26 cellular contexts compared by ENCODE assay signal in the genomic region with DNA sequence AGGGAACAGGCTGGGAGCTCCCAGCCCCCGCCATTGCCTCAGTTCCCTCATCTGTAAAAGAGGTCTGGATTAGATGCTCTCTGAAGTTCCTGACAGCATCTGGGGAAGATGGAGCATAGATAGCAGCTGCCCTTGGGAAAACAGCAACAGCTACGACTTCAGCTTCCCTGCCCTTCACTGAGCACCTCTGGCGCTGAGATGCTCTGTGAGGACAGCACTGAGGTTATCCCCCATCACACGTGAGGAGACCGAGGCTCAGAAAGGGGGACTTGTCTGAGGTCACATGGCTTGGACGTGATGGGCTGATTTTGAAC.
"Had no signal": no experiment of that assay in that cellular context is flagged by ENCODE, and none has a peak within 500 bp of the region (broad histone marks: within the 10 kb centered on the region; RNA-seq: fewer than 3 reads in every experiment).

No MANE protein-coding gene starts in this region.

- H3K36me3 ChIP-seq: ascending aorta, heart right ventricle, lower lobe of right lung, vagina had no signal

- H3K27me3 ChIP-seq: ascending aorta, heart right ventricle, vagina had no signal

- H3K4me3 ChIP-seq: ascending aorta, lower lobe of right lung, vagina had no signal

- H3K27me3 Mint-ChIP-seq: activated CD4-positive, alpha-beta memory T cell treated with anti-CD3 and anti-CD28 coated beads, Interleukin-2, amount 10 ng/mL, durations not matched to agents 7 days and 5 days; activated T-cell treated with anti-CD3 and anti-CD28 coated beads, Interleukin-2, amount 50 U/mL, for 24 hours; stimulated activated naive CD8-positive, alpha-beta T cell treated with anti-CD3 and anti-CD28 coated beads, Interleukin-15, Interleukin-2, amounts not matched to agents 100 ng/mL and 50 ng/mL, for 24 hours; T-helper 17 cell had no signal

- ATAC-seq: esophagus mucosa; natural killer cell; sciatic nerve; stimulated activated effector memory CD8-positive, alpha-beta T cell treated with anti-CD3 and anti-CD28 coated beads, Interleukin-12 subunit alpha, Interleukin-12 subunit beta, amount 100 ng/mL, for 72 hours; T-helper 17 cell had no signal

- H3K36me3 Mint-ChIP-seq: activated naive CD4-positive, alpha-beta T cell treated with anti-CD3 and anti-CD28 coated beads, Interleukin-2, amount 10 ng/mL, durations not matched to agents 7 days and 5 days; activated naive CD8-positive, alpha-beta T cell treated with anti-CD3 and anti-CD28 coated beads, Interleukin-2, amount 10 ng/mL, durations not matched to agents 7 days and 5 days; brain; natural killer cell; stimulated activated effector memory CD8-positive, alpha-beta T cell treated with anti-CD3 and anti-CD28 coated beads, Interleukin-12 subunit alpha, Interleukin-12 subunit beta, amount 100 ng/mL, for 72 hours; type B pancreatic cell had no signal

- FAIRE-seq: small intestine had no signal

- H3K9me3 ChIP-seq: ascending aorta, heart right ventricle, lower lobe of right lung, vagina had no signal

- H3K4me3 Mint-ChIP-seq: activated CD4-positive, alpha-beta memory T cell treated with anti-CD3 and anti-CD28 coated beads, Interleukin-2, amount 10 ng/mL, durations not matched to agents 7 days and 5 days; activated CD4-positive, alpha-beta T cell treated with anti-CD3 and anti-CD28 coated beads, Interleukin-2, amount 10 ng/mL, durations not matched to agents 7 days and 5 days; activated naive CD4-positive, alpha-beta T cell treated with anti-CD3 and anti-CD28 coated beads, Interleukin-2, amount 10 ng/mL, durations not matched to agents 7 days and 5 days; activated naive CD8-positive, alpha-beta T cell treated with anti-CD3 and anti-CD28 coated beads, Interleukin-2, amount 10 ng/mL, durations not matched to agents 7 days and 5 days; activated T-cell treated with anti-CD3 and anti-CD28 coated beads, Interleukin-2, amount 50 U/mL, for 24 hours; endodermal cell; natural killer cell; stimulated activated effector memory CD8-positive, alpha-beta T cell treated with anti-CD3 and anti-CD28 coated beads, Interleukin-12 subunit alpha, Interleukin-12 subunit beta, amount 100 ng/mL, for 72 hours; stimulated activated naive CD8-positive, alpha-beta T cell treated with anti-CD3 and anti-CD28 coated beads, Interleukin-15, Interleukin-2, amounts not matched to agents 100 ng/mL and 50 ng/mL, for 24 hours; T-helper 17 cell; type B pancreatic cell had no signal

- H3K27ac Mint-ChIP-seq: activated CD4-positive, alpha-beta memory T cell treated with anti-CD3 and anti-CD28 coated beads, Interleukin-2, amount 10 ng/mL, durations not matched to agents 7 days and 5 days; activated naive CD4-positive, alpha-beta T cell treated with anti-CD3 and anti-CD28 coated beads, Interleukin-2, amount 10 ng/mL, durations not matched to agents 7 days and 5 days; activated naive CD8-positive, alpha-beta T cell treated with anti-CD3 and anti-CD28 coated beads, Interleukin-2, amount 10 ng/mL, durations not matched to agents 7 days and 5 days; activated T-cell treated with anti-CD3 and anti-CD28 coated beads, Interleukin-2, amount 50 U/mL, for 24 hours; endodermal cell; natural killer cell; stimulated activated effector memory CD8-positive, alpha-beta T cell treated with anti-CD3 and anti-CD28 coated beads, Interleukin-12 subunit alpha, Interleukin-12 subunit beta, amount 100 ng/mL, for 72 hours; stimulated activated naive CD8-positive, alpha-beta T cell treated with anti-CD3 and anti-CD28 coated beads, Interleukin-15, Interleukin-2, amounts not matched to agents 100 ng/mL and 50 ng/mL, for 24 hours; type B pancreatic cell had no signal

- H3K27ac ChIP-seq: ascending aorta, vagina had no signal

- H3K9me3 Mint-ChIP-seq: activated CD4-positive, alpha-beta memory T cell treated with anti-CD3 and anti-CD28 coated beads, Interleukin-2, amount 10 ng/mL, durations not matched to agents 7 days and 5 days; activated CD4-positive, alpha-beta T cell treated with anti-CD3 and anti-CD28 coated beads, Interleukin-2, amount 10 ng/mL, durations not matched to agents 7 days and 5 days; activated naive CD4-positive, alpha-beta T cell treated with anti-CD3 and anti-CD28 coated beads, Interleukin-2, amount 10 ng/mL, durations not matched to agents 7 days and 5 days; activated naive CD8-positive, alpha-beta T cell treated with anti-CD3 and anti-CD28 coated beads, Interleukin-2, amount 10 ng/mL, durations not matched to agents 7 days and 5 days; activated T-cell treated with anti-CD3 and anti-CD28 coated beads, Interleukin-2, amount 50 U/mL, for 24 hours; brain; endodermal cell; natural killer cell; stimulated activated effector memory CD8-positive, alpha-beta T cell treated with anti-CD3 and anti-CD28 coated beads, Interleukin-12 subunit alpha, Interleukin-12 subunit beta, amount 100 ng/mL, for 72 hours; stimulated activated naive CD8-positive, alpha-beta T cell treated with anti-CD3 and anti-CD28 coated beads, Interleukin-15, Interleukin-2, amounts not matched to agents 100 ng/mL and 50 ng/mL, for 24 hours; type B pancreatic cell had no signal

- DNase-seq: activated CD4-positive, alpha-beta memory T cell treated with anti-CD3 and anti-CD28 coated beads, Interleukin-2, amount 10 ng/mL, durations not matched to agents 7 days and 5 days; activated CD4-positive, alpha-beta T cell treated with anti-CD3 and anti-CD28 coated beads for 1 hour; activated CD4-positive, alpha-beta T cell treated with anti-CD3 and anti-CD28 coated beads, Interleukin-2, amount 10 ng/mL, durations not matched to agents 7 days and 5 days; activated CD8-positive, alpha-beta memory T cell treated with anti-CD3 and anti-CD28 coated beads, Interleukin-2, amount 50 U/mL, for 48 hours; activated gamma-delta T cell; activated naive CD4-positive, alpha-beta T cell treated with anti-CD3 and anti-CD28 coated beads, Interleukin-2, amount 10 ng/mL, durations not matched to agents 7 days and 5 days; activated naive CD8-positive, alpha-beta T cell treated with anti-CD3 and anti-CD28 coated beads, Interleukin-2, amount 10 ng/mL, durations not matched to agents 7 days and 5 days; activated T-cell treated with anti-CD3 and anti-CD28 coated beads, Interleukin-2, amount 50 U/mL, for 24 hours; endodermal cell; foreskin fibroblast; heart right ventricle; lower lobe of right lung; mesenchymal stem cell; natural killer cell; small intestine; stimulated activated CD4-positive, alpha-beta T cell treated with anti-CD3 and anti-CD28 coated beads, Interleukin-4, amount 100 ng/mL, for 24 hours; T-helper 17 cell; T1000 had no signal
